8 cellular contexts compared by ENCODE assay signal in genomic region chr12:7439579-7440505, GRCh38. TPM values are rescaled to one million over a fixed set of nuclear protein-coding genes. Genes with fewer than 3 reads are reported as not detected.
DNase-seq lines count a peak whose midpoint lies in the region; ATAC-seq, FAIRE-seq and TF ChIP-seq lines count a peak whose summit lies in the region.

No MANE protein-coding gene starts in this region.

- peak; percentile 53 to 93 for DNase-seq in A549 (ENCODE audit: low read depth in 1 of 2, low spot score in 1 of 2)
- peak; percentile 93 for DNase-seq in NCI-H2171 treated with DMSO at 0.1 percent for 48 hours (lab: John Stamatoyannopoulos, UW)
- peak in 1 of 2 donors; percentile 26 for DNase-seq in activated naive CD4-positive, alpha-beta T cell treated with anti-CD3 and anti-CD28 coated beads, Interleukin-2, amount 50 U/mL, for 72 hours (ENCODE audit: low spot score in 2 of 2)
- peak; percentile 71 for DNase-seq in hepatocyte (ENCODE audit: low spot score)
- no peak for DNase-seq in NCI-H1417 treated with DMSO at 0.1 percent for 48 hours (lab: John Stamatoyannopoulos, UW)
- no peak for DNase-seq in LoVo (ENCODE audit: low spot score)

- no peak for TF ChIP-seq EP300 in A549 (IDR thresholded peaks at IDR 0.05)

- TF ChIP-seq POLR2A in A549 (IDR thresholded peaks at IDR 0.05; ENCODE audit: low read length) = peak; percentile 63

- POLR2A ChIA-PET in A549 (lab: Yijun Ruan, JAX) = interaction anchor here (0.8 to 1.9 kb wide), 6 partner anchors 8 to 259 kb away, joined by 3 to 6 read pairs (median 3); partner anchors contain the start of gene PEX5

- no peaks in the 10 kb centered on the region for H4K20me1 ChIP-seq in hepatocyte (ENCODE audit: insufficient read depth, poor library complexity, severe bottlenecking)

- ATAC-seq in A549 (peak; percentile 98 to 99), GM21367 (IDR thresholded peaks at IDR 0.05; ENCODE audit: unreplicated experiment) (no peak)
- peak; percentile 76 to 88 for ATAC-seq in activated naive CD4-positive, alpha-beta T cell treated with anti-CD3 and anti-CD28 coated beads, Interleukin-2, amount 50 U/mL, for 72 hours

- peak overlapping the region; percentile 51 for H3K4me3 ChIP-seq in A549
- H3K4me3 ChIP-seq in hepatocyte = peak overlapping the region; percentile 61
- H3K4me3 ChIP-seq in skin epidermis = peak overlapping the region in 5 of 7 experiments; percentile 15 to 39 (median 28)

- H3K27ac ChIP-seq in A549 = peak overlapping the region; percentile 71 to 92
- H3K27ac ChIP-seq in hepatocyte = peak overlapping the region; percentile 52
- H3K27ac ChIP-seq in skin epidermis = peak overlapping the region in 1 of 21 experiments; percentile 50

- 5% methylated on average over 70 of the region's 84 CpGs for whole genome bisulfite sequencing in A549 (ENCODE audit: missing lambda C conversion rate)
- 34% methylated on average over 70 of the region's 84 CpGs for WGBS in hepatocyte (ENCODE audit: low lambda C conversion rate, missing lambda C conversion rate)

- H3K36me3 ChIP-seq in hepatocyte (replicated peaks; ENCODE audit: insufficient read depth, low read depth) = no peaks in the 10 kb centered on the region

- CTCF ChIA-PET in A549 (lab: Yijun Ruan, JAX) = interaction anchor here (0.6 to 3.1 kb wide), 3 partner anchors 14 to 25 kb away, joined by 3 to 13 read pairs (median 3); no protein-coding TSS in a partner anchor

- H3K9me3 ChIP-seq in A549 (no peaks in the 10 kb centered on the region), hepatocyte (ENCODE audit: low read depth) (no peaks in the 10 kb centered on the region)

- no peaks in the 10 kb centered on the region for H3K9me3 Mint-ChIP-seq in activated naive CD4-positive, alpha-beta T cell treated with anti-CD3 and anti-CD28 coated beads, Interleukin-2, amount 50 U/mL, for 72 hours

- peak in 1 of 2 experiments; percentile 26; a peak in 1 of 5 replicates for TF ChIP-seq RAD21 in A549 (conservative IDR thresholded peaks at IDR 0.05 in 1 of 2, IDR thresholded peaks at IDR 0.05 in 1 of 2)

- H3K9me2 ChIP-seq in hepatocyte (replicated peaks; ENCODE audit: insufficient read depth) = no peaks in the 10 kb centered on the region

- no peaks in the 10 kb centered on the region for H3K79me2 ChIP-seq in hepatocyte

- H3K4me2 ChIP-seq in A549 (peak overlapping the region; percentile 70), hepatocyte (peak overlapping the region; percentile 74)

- H3K4me1 ChIP-seq in A549 (no peaks in the 10 kb centered on the region), hepatocyte (ENCODE audit: insufficient read depth) (no peaks in the 10 kb centered on the region)

- no peaks in the 10 kb centered on the region for H3K27me3 ChIP-seq in hepatocyte

- peaks cover 5 to 6% of the 10 kb centered on the region in 2 donors for H3K36me3 Mint-ChIP-seq in activated naive CD4-positive, alpha-beta T cell treated with anti-CD3 and anti-CD28 coated beads, Interleukin-2, amount 50 U/mL, for 72 hours

- peak; percentile 65 for FAIRE-seq in A549 (lab: Jason Lieb, UNC)

- no peak overlapping the region for H3K27ac Mint-ChIP-seq in activated naive CD4-positive, alpha-beta T cell treated with anti-CD3 and anti-CD28 coated beads, Interleukin-2, amount 50 U/mL, for 72 hours

- TF ChIP-seq CTCF in A549 (IDR thresholded peaks at IDR 0.05) (peak; percentile 37), hepatocyte (IDR thresholded peaks at IDR 0.05; ENCODE audit: poor library complexity) (no peak)

- H2AFZ ChIP-seq in hepatocyte = peak overlapping the region; percentile 69

TF ChIP-seq in A549, 52 proteins besides CTCF, POLR2A, EP300 and RAD21:
- peak; percentile 67; the same call in 1 of the 2 replicates for TF ChIP-seq EHF (CRISPR knock-in tag; IDR thresholded peaks at IDR 0.05)
- TF ChIP-seq SMC3 (IDR thresholded peaks at IDR 0.05) = peak; percentile 9; the same call in 1 of the 3 replicates
- no peak for TF ChIP-seq POLR2AphosphoS2 (conservative IDR thresholded peaks at IDR 0.05; ENCODE audit: low read length)
- TF ChIP-seq HMGXB4 (CRISPR knock-in tag; IDR thresholded peaks at IDR 0.05; ENCODE audit: borderline replicate concordance) = 0 out of 2 replicates have a peak, but pooled peaks have one; percentile 25
- TF ChIP-seq ESRRA (IDR thresholded peaks at IDR 0.05; ENCODE audit: borderline replicate concordance, low read length) = no peak
- no peak for TF ChIP-seq GATA3 (IDR thresholded peaks at IDR 0.05; ENCODE audit: borderline replicate concordance)
- TF ChIP-seq HOXA7 (CRISPR knock-in tag; IDR thresholded peaks at IDR 0.05) = no peak
- 0 out of 3 replicates have a peak, but pooled peaks have one; percentile 61 for TF ChIP-seq BCL3 (IDR thresholded peaks at IDR 0.05)
- TF ChIP-seq JUN (IDR thresholded peaks at IDR 0.05) = peak; percentile 61 to 86
- TF ChIP-seq ZFP36 (IDR thresholded peaks at IDR 0.05; ENCODE audit: borderline replicate concordance, partially characterized antibody) = no peak
- TF ChIP-seq KDM5A (IDR thresholded peaks at IDR 0.05) = no peak
- TF ChIP-seq HOXB5 (CRISPR knock-in tag; IDR thresholded peaks at IDR 0.05) = peak; percentile 84
- 0 out of 2 replicates have a peak, but pooled peaks have one; percentile 35 for TF ChIP-seq RFX5 (IDR thresholded peaks at IDR 0.05)
- peak; percentile 97 for TF ChIP-seq E2F6 (IDR thresholded peaks at IDR 0.05; ENCODE audit: borderline replicate concordance, low read depth)
- peak; percentile 21; the same call in 1 of the 2 replicates for TF ChIP-seq NPAS2 (CRISPR knock-in tag; IDR thresholded peaks at IDR 0.05; ENCODE audit: borderline replicate concordance)
- no peak for TF ChIP-seq NR3C1 (IDR thresholded peaks at IDR 0.05)
- TF ChIP-seq HOXB13 (CRISPR knock-in tag; IDR thresholded peaks at IDR 0.05; ENCODE audit: low read depth) = peak; percentile 68
- TF ChIP-seq TP53 (CRISPR knock-in tag; IDR thresholded peaks at IDR 0.05) = peak; percentile 83
- TF ChIP-seq ATOH8 (CRISPR knock-in tag; IDR thresholded peaks at IDR 0.05; ENCODE audit: low read depth) = peak; percentile 40; the same call in 1 of the 2 replicates
- peak; percentile 96 for TF ChIP-seq MAX (IDR thresholded peaks at IDR 0.05)
- TF ChIP-seq PHF8 (IDR thresholded peaks at IDR 0.05; ENCODE audit: borderline replicate concordance, low read depth) = peak; percentile 50; the same call in 1 of the 2 replicates

RNA-seq across cellular contexts. Expression of gene CD163L1, which starts 4.1 kb away (rescaled TPM):
- polyA plus RNA-seq in A549 (2011; rRNA removed) = 0.44 and 0.73 TPM in 2 replicates
- 0.05 TPM in 2 replicates for polyA plus RNA-seq in A549 (2012; cell fraction: cytosol; rRNA removed)
- 0.08 and 0.09 TPM in 2 replicates for polyA plus RNA-seq in A549 (2012; cell fraction: nucleus; rRNA removed)
- 0.22 to 0.34 TPM (median 0.22 TPM) in 3 replicates for polyA plus RNA-seq in A549 (2017; fragmentation: RNase III; extraction: RNeasy Plus Mini Kit Qiagen cat#74134 plus additional on column Dnase treatment)
- polyA minus RNA-seq in A549 (2011; rRNA and poly(A)+ RNA removed) = 2.4 and 4.5 TPM in 2 replicates
- total RNA-seq in activated naive CD4-positive, alpha-beta T cell treated with anti-CD3 and anti-CD28 coated beads, Interleukin-2, amount 50 U/mL, for 72 hours = not detected
- 0.84 and 1.7 TPM in 2 replicates for total RNA-seq in hepatocyte
- 0.71 TPM in 1 of 2 replicates, not detected in the other for polyA plus RNA-seq in hepatocyte

Comparison
In these comparisons a context has a peak if more than half of its experiments do, and no peak if none do; other contexts are left out.
1. DNase-seq: peak in A549 (2 of 2), NCI-H2171 treated with DMSO at 0.1 percent for 48 hours (single experiment) and hepatocyte (single experiment); none in NCI-H1417 treated with DMSO at 0.1 percent for 48 hours (single experiment) and LoVo (single experiment).
2. Peak in every context shown above with its lines, with median percentiles within 50 percentile points of each other: H3K4me3 ChIP-seq.